Comparison of ENCODE assay signal across 12 cellular contexts in genomic region chr7:126411032-126411820, GRCh38.
DNase-seq lines count a peak whose midpoint lies in the region; ATAC-seq, FAIRE-seq and TF ChIP-seq lines count a peak whose summit lies in the region.
"Had no signal": no experiment of that assay in that cellular context is flagged by ENCODE, and none has a peak within 500 bp of the region (broad histone marks: within the 10 kb centered on the region; RNA-seq: fewer than 3 reads in every experiment).

No MANE protein-coding gene starts in this region.

- H3K27me3 Mint-ChIP-seq in naive thymus-derived CD8-positive, alpha-beta T cell = no peaks in the 10 kb centered on the region
- H3K27me3 Mint-ChIP-seq: brain; CD4-positive, alpha-beta memory T cell had no signal

- no peak overlapping the region for H3K4me3 Mint-ChIP-seq in naive thymus-derived CD8-positive, alpha-beta T cell
- H3K4me3 Mint-ChIP-seq: activated T-cell treated with anti-CD3 and anti-CD28 coated beads, Interleukin-2, amount 50 U/mL, for 4 hours; CD4-positive, alpha-beta memory T cell; immature natural killer cell had no signal

- FAIRE-seq in GM12892 (lab: Jason Lieb, UNC) = peak; percentile 87

- no peaks in the 10 kb centered on the region for H3K36me3 Mint-ChIP-seq in naive thymus-derived CD8-positive, alpha-beta T cell
- H3K36me3 Mint-ChIP-seq: brain; CD4-positive, alpha-beta memory T cell; immature natural killer cell had no signal

- no peak for TF ChIP-seq POLR2A in GM12892 (IDR thresholded peaks at IDR 0.05; ENCODE audit: low read depth, low read length)

- H3K36me3 ChIP-seq in adipocyte (ENCODE audit: control insufficient read depth, insufficient read depth, low read length, severe bottlenecking) = no peaks in the 10 kb centered on the region

- H3K9me3 ChIP-seq in adipocyte (ENCODE audit: control insufficient read depth, low read length) = no peaks in the 10 kb centered on the region

- no peak overlapping the region for H3K27ac Mint-ChIP-seq in naive thymus-derived CD8-positive, alpha-beta T cell
- H3K27ac Mint-ChIP-seq: brain; CD4-positive, alpha-beta memory T cell; immature natural killer cell had no signal

- H3K9ac ChIP-seq in adipocyte (ENCODE audit: low read length) = no peak overlapping the region

- no peaks in the 10 kb centered on the region for H3K27me3 ChIP-seq in adipocyte (replicated peaks; ENCODE audit: control insufficient read depth, insufficient read depth, low read length)

- H3K4me1 Mint-ChIP-seq in naive thymus-derived CD8-positive, alpha-beta T cell = no peaks in the 10 kb centered on the region
- H3K4me1 Mint-ChIP-seq: brain; CD4-positive, alpha-beta memory T cell; immature natural killer cell had no signal

- ATAC-seq in GM21390 (IDR thresholded peaks at IDR 0.05; ENCODE audit: unreplicated experiment) = peak; percentile 73
- peak; percentile 70 for ATAC-seq in HG03095 (IDR thresholded peaks at IDR 0.05; ENCODE audit: unreplicated experiment)
- no peak for ATAC-seq in GM21360 (IDR thresholded peaks at IDR 0.05; ENCODE audit: unreplicated experiment)
- no peak for ATAC-seq in naive thymus-derived CD8-positive, alpha-beta T cell
- ATAC-seq: activated T-cell treated with anti-CD3 and anti-CD28 coated beads, Interleukin-2, amount 50 U/mL, for 4 hours had no signal

- peaks cover 0 to 9% (median 0%) of the 10 kb centered on the region in 9 donors for H3K9me3 Mint-ChIP-seq in naive thymus-derived CD8-positive, alpha-beta T cell
- H3K9me3 Mint-ChIP-seq: activated T-cell treated with anti-CD3 and anti-CD28 coated beads, Interleukin-2, amount 50 U/mL, for 4 hours; brain had no signal

- H3K4me1 ChIP-seq in adipocyte (ENCODE audit: control insufficient read depth, insufficient read depth, low read length) = no peaks in the 10 kb centered on the region

- H3K4me3 ChIP-seq in adipocyte (ENCODE audit: low read length) = peak overlapping the region; percentile 27

- no peak for DNase-seq in GM12892 (ENCODE audit: insufficient read length)
- no peak for DNase-seq in adipocyte (ENCODE audit: low read depth)
- DNase-seq in central memory CD4-positive, alpha-beta T cell = no peak
- no peak for DNase-seq in NCI-H2227 treated with DMSO at 0.1 percent for 48 hours (lab: John Stamatoyannopoulos, UW)
- no peak for DNase-seq in naive thymus-derived CD8-positive, alpha-beta T cell
- DNase-seq: activated T-cell treated with anti-CD3 and anti-CD28 coated beads, Interleukin-2, amount 50 U/mL, for 4 hours; CD4-positive, alpha-beta memory T cell; immature natural killer cell had no signal

- POLR2A ChIA-PET in naive thymus-derived CD8-positive, alpha-beta T cell (lab: Charles Lee) = no interaction called here

Comparison
In these comparisons a context has a peak if more than half of its experiments do, and no peak if none do; other contexts are left out.
1. ATAC-seq: peak in GM21390 (single experiment) and HG03095 (single experiment); none in GM21360 (single experiment) and naive thymus-derived CD8-positive, alpha-beta T cell (0 of 2).